Comparison of ENCODE assay signal across 9 cellular contexts in the genomic region with DNA sequence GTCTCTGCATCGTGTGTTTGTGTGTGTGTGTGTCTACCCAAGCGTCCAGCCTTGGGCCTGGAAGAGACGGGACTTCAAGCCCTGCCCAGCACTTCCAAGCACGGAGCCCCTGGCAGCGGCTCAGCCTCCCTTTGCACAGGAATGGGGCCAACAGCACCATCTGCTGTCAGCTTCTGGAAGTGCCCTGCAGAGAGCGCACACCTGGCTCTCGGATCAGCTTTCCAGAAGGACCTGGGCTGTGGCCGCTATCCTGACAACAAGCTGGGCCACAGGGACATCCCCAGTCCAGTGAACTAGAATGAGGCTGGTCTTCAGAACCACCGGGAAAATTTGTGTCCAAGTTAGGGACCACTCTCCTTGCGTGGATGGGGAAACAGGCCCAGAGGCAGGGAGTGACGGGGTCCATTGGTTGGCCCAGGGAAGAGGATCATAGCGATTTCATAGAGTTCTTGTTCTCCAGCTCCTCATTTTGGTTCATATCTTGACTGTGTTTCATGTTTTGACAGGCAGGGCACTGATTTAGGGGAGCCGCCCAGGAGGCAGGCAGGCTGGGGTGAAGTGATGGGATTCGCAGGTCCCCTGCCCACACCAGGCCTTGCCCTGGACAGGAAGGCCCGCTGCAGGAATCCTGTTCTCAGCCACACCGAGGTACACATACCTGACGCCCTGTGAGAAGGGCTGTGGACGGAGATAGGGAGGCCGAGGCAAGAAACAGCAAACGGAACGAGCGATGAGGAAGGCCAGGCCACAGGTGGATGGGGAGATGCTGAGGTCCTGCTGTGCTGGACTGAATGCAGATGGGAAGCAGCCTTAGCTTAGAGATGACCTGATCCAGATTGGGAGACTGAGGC. TPM values are rescaled to one million over a fixed set of nuclear protein-coding genes. Genes with fewer than 3 reads are reported as not detected.
DNase-seq lines count a peak whose midpoint lies in the region; ATAC-seq and TF ChIP-seq lines count a peak whose summit lies in the region.
"Had no signal": no experiment of that assay in that cellular context is flagged by ENCODE, and none has a peak within 500 bp of the region (broad histone marks: within the 10 kb centered on the region; RNA-seq: fewer than 3 reads in every experiment).

No MANE protein-coding gene starts in this region.

- H3K4me3 Mint-ChIP-seq in progenitor cell of endocrine pancreas (ENCODE audit: low read depth) = no peak overlapping the region
- H3K4me3 Mint-ChIP-seq: activated naive CD8-positive, alpha-beta T cell had no signal

- intact Hi-C loops in Right ventricle myocardium superior (cut with DNase I) (loop anchor here (2.0 kb wide), 1 partner anchor 224 kb away; no protein-coding TSS in a partner anchor), vagina (cut with DNase I) (loop anchor here (10.0 kb wide), 1 partner anchor 216 kb away; no protein-coding TSS in a partner anchor)

- H3K9me3 Mint-ChIP-seq in activated naive CD4-positive, alpha-beta T cell treated with anti-CD3 and anti-CD28 coated beads, Interleukin-2, amount 50 U/mL, for 72 hours = peaks cover 4 to 5% of the 10 kb centered on the region in 2 donors
- peaks cover 4% of the 10 kb centered on the region for H3K9me3 Mint-ChIP-seq in progenitor cell of endocrine pancreas (ENCODE audit: low read depth)

- TF ChIP-seq CTCF in Loucy (conservative IDR thresholded peaks at IDR 0.05; ENCODE audit: low read length) = peak; percentile 92
- TF ChIP-seq CTCF in progenitor cell of endocrine pancreas (IDR thresholded peaks at IDR 0.05; ENCODE audit: unreplicated experiment) = peak; percentile 90
- peak in 2 of 3 experiments; percentile 54 to 62 for TF ChIP-seq CTCF in vagina (IDR thresholded peaks at IDR 0.05)

- H3K4me1 ChIP-seq in Loucy (ENCODE audit: insufficient read depth, low read length, poor library complexity, severe bottlenecking) = no peaks in the 10 kb centered on the region
- no peaks in the 10 kb centered on the region for H3K4me1 ChIP-seq in vagina

- no peak overlapping the region for H2AFZ ChIP-seq in Loucy (ENCODE audit: low read length)

- DNase-seq in DMS79 (lab: John Stamatoyannopoulos, UW) (peak; percentile 43), SK-N-MC (ENCODE audit: low read depth, low spot score) (peak; percentile 37), Right ventricle myocardium superior (peak; percentile 84), progenitor cell of endocrine pancreas (ENCODE audit: low spot score, unreplicated experiment) (peak; percentile 85), vagina (ENCODE audit: extremely low spot score in 2 of 2) (no peak)
- DNase-seq in activated naive CD4-positive, alpha-beta T cell treated with anti-CD3 and anti-CD28 coated beads, Interleukin-2, amount 50 U/mL, for 72 hours (ENCODE audit: low spot score in 2 of 2) = peak; percentile 57 to 77

- no peak overlapping the region for H3K4me2 ChIP-seq in Loucy (ENCODE audit: low read depth, low read length, poor library complexity, severe bottlenecking)

- H3K36me3 ChIP-seq in Loucy (ENCODE audit: insufficient read depth, low read length) = no peaks in the 10 kb centered on the region
- H3K36me3 ChIP-seq in SK-N-MC (ENCODE audit: insufficient read depth, low read length) = no peaks in the 10 kb centered on the region
- no peaks in the 10 kb centered on the region for H3K36me3 ChIP-seq in vagina

- H3K27me3 Mint-ChIP-seq in progenitor cell of endocrine pancreas = peaks cover 64% of the 10 kb centered on the region

- H3F3A ChIP-seq in Loucy (ENCODE audit: low read depth) = no peaks in the 10 kb centered on the region

- H3K4me1 Mint-ChIP-seq in progenitor cell of endocrine pancreas (ENCODE audit: low read depth) = no peaks in the 10 kb centered on the region

- no peaks in the 10 kb centered on the region for H3K9me3 ChIP-seq in Loucy (ENCODE audit: insufficient read depth, low read depth, low read length)
- no peaks in the 10 kb centered on the region for H3K9me3 ChIP-seq in SK-N-MC (ENCODE audit: low read depth, low read length)
- no peaks in the 10 kb centered on the region for H3K9me3 ChIP-seq in vagina

- H3K79me2 ChIP-seq in Loucy (ENCODE audit: insufficient read depth, low read length) = no peaks in the 10 kb centered on the region

- no peak overlapping the region for H3K27ac Mint-ChIP-seq in activated naive CD4-positive, alpha-beta T cell treated with anti-CD3 and anti-CD28 coated beads, Interleukin-2, amount 50 U/mL, for 72 hours
- no peak overlapping the region for H3K27ac Mint-ChIP-seq in progenitor cell of endocrine pancreas
- H3K27ac Mint-ChIP-seq: activated naive CD8-positive, alpha-beta T cell had no signal

- H3K27me3 ChIP-seq in Loucy (ENCODE audit: insufficient read depth, low read length, poor library complexity, severe bottlenecking) (no peaks in the 10 kb centered on the region), vagina (no peaks in the 10 kb centered on the region)

- no peaks in the 10 kb centered on the region for H3K36me3 Mint-ChIP-seq in activated naive CD4-positive, alpha-beta T cell treated with anti-CD3 and anti-CD28 coated beads, Interleukin-2, amount 50 U/mL, for 72 hours
- no peaks in the 10 kb centered on the region for H3K36me3 Mint-ChIP-seq in progenitor cell of endocrine pancreas (ENCODE audit: insufficient read depth)
- H3K36me3 Mint-ChIP-seq: activated naive CD8-positive, alpha-beta T cell had no signal

- peak; percentile 63 to 70 for ATAC-seq in activated naive CD4-positive, alpha-beta T cell treated with anti-CD3 and anti-CD28 coated beads, Interleukin-2, amount 50 U/mL, for 72 hours
- peak; percentile 91 for ATAC-seq in Right ventricle myocardium superior (ENCODE audit: poor library complexity)
- no peak for ATAC-seq in HG03460 (IDR thresholded peaks at IDR 0.05; ENCODE audit: unreplicated experiment)

- no peak for TF ChIP-seq POLR2A in vagina (IDR thresholded peaks at IDR 0.05)

- H3K27ac ChIP-seq in SK-N-MC (no peak overlapping the region), vagina (no peak overlapping the region)

- H3K9ac ChIP-seq in Loucy (ENCODE audit: low read depth, low read length, poor library complexity, severe bottlenecking) = no peak overlapping the region
- H3K9ac ChIP-seq in SK-N-MC (ENCODE audit: insufficient read length) = no peak overlapping the region

- no peaks in the 10 kb centered on the region for H4K20me1 ChIP-seq in Loucy (ENCODE audit: insufficient read depth, low read length, poor library complexity, severe bottlenecking)

- H3K4me3 ChIP-seq in Loucy (ENCODE audit: low read length, poor library complexity, severe bottlenecking) = no peak overlapping the region
- no peak overlapping the region for H3K4me3 ChIP-seq in SK-N-MC
- no peak overlapping the region for H3K4me3 ChIP-seq in vagina

- H3K9me2 ChIP-seq in Loucy (replicated peaks; ENCODE audit: low read depth, low read length) = no peaks in the 10 kb centered on the region

RNA-seq across cellular contexts. Expression of a gene that starts 38.4 kb away (rescaled TPM):
- not detected for total RNA-seq in activated naive CD4-positive, alpha-beta T cell treated with anti-CD3 and anti-CD28 coated beads, Interleukin-2, amount 50 U/mL, for 72 hours
- total RNA-seq in Right ventricle myocardium superior = not detected
- not detected in 2 replicates for total RNA-seq in progenitor cell of endocrine pancreas
- total RNA-seq in vagina = 0.98 TPM

Comparison
In these comparisons a context has a peak if more than half of its experiments do, and no peak if none do; other contexts are left out.
1. DNase-seq: peak in DMS79 (single experiment), SK-N-MC (single experiment), activated naive CD4-positive, alpha-beta T cell treated with anti-CD3 and anti-CD28 coated beads, Interleukin-2, amount 50 U/mL, for 72 hours (2 of 2), Right ventricle myocardium superior (single experiment) and progenitor cell of endocrine pancreas (single experiment); none in vagina (0 of 2).
2. Peak in every context shown above with its lines, with median percentiles within 50 percentile points of each other: CTCF ChIP-seq.